In genomic region chr9:124863371-124863831, GRCh38 we compare ENCODE assay signal across 9 cellular contexts. TPM values are rescaled to one million over a fixed set of nuclear protein-coding genes. Genes with fewer than 3 reads are reported as not detected.
DNase-seq lines count a peak whose midpoint lies in the region; ATAC-seq and TF ChIP-seq lines count a peak whose summit lies in the region.
"Had no signal": no experiment of that assay in that cellular context is flagged by ENCODE, and none has a peak within 500 bp of the region (broad histone marks: within the 10 kb centered on the region; RNA-seq: fewer than 3 reads in every experiment).

No MANE protein-coding gene starts in this region.

- peak overlapping the region; percentile 91 for H3K27ac ChIP-seq in lower lobe of right lung

- TF ChIP-seq CTCF in lower lobe of right lung (IDR thresholded peaks at IDR 0.05): no peak

- H3K4me1 Mint-ChIP-seq in stimulated activated naive CD8-positive, alpha-beta T cell treated with anti-CD3 and anti-CD28 coated beads, Interleukin-15, Interleukin-2, amounts not matched to agents 100 ng/mL and 50 ng/mL, for 24 hours (ENCODE audit: low read depth): peaks cover 56% of the 10 kb centered on the region
- peaks cover 41% of the 10 kb centered on the region for H3K4me1 Mint-ChIP-seq in activated T-helper 1 cell treated with anti-CD3 and anti-CD28 coated beads, Interleukin-12 subunit alpha, Interleukin-12 subunit beta, Interleukin-2, Interleukin-4 antibody, amounts not matched to agents 30 ng/mL and 10 ng/mL and 1 ng/mL, durations not matched to agents 14 hours and 24 hours and 36 hours (ENCODE audit: low read depth)

- no peak overlapping the region for H3K27ac Mint-ChIP-seq in stimulated activated naive CD8-positive, alpha-beta T cell treated with anti-CD3 and anti-CD28 coated beads, Interleukin-15, Interleukin-2, amounts not matched to agents 100 ng/mL and 50 ng/mL, for 24 hours
- H3K27ac Mint-ChIP-seq in activated T-helper 1 cell treated with anti-CD3 and anti-CD28 coated beads, Interleukin-12 subunit alpha, Interleukin-12 subunit beta, Interleukin-2, Interleukin-4 antibody, amounts not matched to agents 30 ng/mL and 10 ng/mL and 1 ng/mL, durations not matched to agents 14 hours and 24 hours and 36 hours: peak overlapping the region; percentile 10

- H3K4me1 ChIP-seq in lower lobe of right lung: peaks cover 49% of the 10 kb centered on the region

- intact Hi-C loops in activated T-helper 1 cell treated with anti-CD3 and anti-CD28 coated beads, Interleukin-12 subunit alpha, Interleukin-12 subunit beta, Interleukin-2, Interleukin-4 antibody, amounts not matched to agents 30 ng/mL and 10 ng/mL and 1 ng/mL, durations not matched to agents 14 hours and 24 hours and 36 hours (cut with micrococcal nuclease): loop anchor here (2.0 kb wide), 1 partner anchor 31 kb away; no protein-coding TSS in a partner anchor
- intact Hi-C loops in lower lobe of right lung (cut with DNase I): no loop called here

- no peak for DNase-seq in stimulated activated naive CD8-positive, alpha-beta T cell treated with anti-CD3 and anti-CD28 coated beads, Interleukin-15, Interleukin-2, amounts not matched to agents 100 U/mL and 50 U/mL, for 24 hours
- DNase-seq in activated T-helper 1 cell treated with anti-CD3 and anti-CD28 coated beads, Interleukin-12 subunit alpha, Interleukin-12 subunit beta, Interleukin-2, Interleukin-4 antibody, amounts not matched to agents 30 ng/mL and 10 ng/mL and 1 ng/mL, durations not matched to agents 14 hours and 24 hours and 36 hours (ENCODE audit: low spot score): no peak
- DNase-seq in lower lobe of right lung (no peak), SK-N-DZ (ENCODE audit: low spot score) (no peak), COLO829 (ENCODE audit: low spot score) (no peak)

- H3K27me3 ChIP-seq in lower lobe of right lung (ENCODE audit: low read depth): no peaks in the 10 kb centered on the region

- no peak for ATAC-seq in stimulated activated naive CD8-positive, alpha-beta T cell treated with anti-CD3 and anti-CD28 coated beads, Interleukin-15, Interleukin-2, amounts not matched to agents 100 U/mL and 50 U/mL, for 24 hours
- ATAC-seq in lower lobe of right lung (peak; percentile 25 to 61), GM18909 (IDR thresholded peaks at IDR 0.05; ENCODE audit: poor library complexity, unreplicated experiment) (no peak), GM18517 (IDR thresholded peaks at IDR 0.05; ENCODE audit: unreplicated experiment) (no peak)
- ATAC-seq: SK-N-SH treated with all-trans-retinoic acid at 6 μM for 48 hours had no signal

- H3K4me3 Mint-ChIP-seq in stimulated activated naive CD8-positive, alpha-beta T cell treated with anti-CD3 and anti-CD28 coated beads, Interleukin-15, Interleukin-2, amounts not matched to agents 100 ng/mL and 50 ng/mL, for 24 hours: peak overlapping the region; percentile 43
- peak overlapping the region; percentile 27 for H3K4me3 Mint-ChIP-seq in activated T-helper 1 cell treated with anti-CD3 and anti-CD28 coated beads, Interleukin-12 subunit alpha, Interleukin-12 subunit beta, Interleukin-2, Interleukin-4 antibody, amounts not matched to agents 30 ng/mL and 10 ng/mL and 1 ng/mL, durations not matched to agents 14 hours and 24 hours and 36 hours

- peaks cover 23% of the 10 kb centered on the region for H3K36me3 ChIP-seq in lower lobe of right lung

- H3K9me3 ChIP-seq in lower lobe of right lung: no peaks in the 10 kb centered on the region

- H3K27me3 Mint-ChIP-seq in stimulated activated naive CD8-positive, alpha-beta T cell treated with anti-CD3 and anti-CD28 coated beads, Interleukin-15, Interleukin-2, amounts not matched to agents 100 ng/mL and 50 ng/mL, for 24 hours: no peaks in the 10 kb centered on the region
- no peaks in the 10 kb centered on the region for H3K27me3 Mint-ChIP-seq in activated T-helper 1 cell treated with anti-CD3 and anti-CD28 coated beads, Interleukin-12 subunit alpha, Interleukin-12 subunit beta, Interleukin-2, Interleukin-4 antibody, amounts not matched to agents 30 ng/mL and 10 ng/mL and 1 ng/mL, durations not matched to agents 14 hours and 24 hours and 36 hours (ENCODE audit: insufficient read depth)

- H3K36me3 Mint-ChIP-seq in stimulated activated naive CD8-positive, alpha-beta T cell treated with anti-CD3 and anti-CD28 coated beads, Interleukin-15, Interleukin-2, amounts not matched to agents 100 ng/mL and 50 ng/mL, for 24 hours (ENCODE audit: low read depth): peaks cover 46% of the 10 kb centered on the region
- peaks cover 31% of the 10 kb centered on the region for H3K36me3 Mint-ChIP-seq in activated T-helper 1 cell treated with anti-CD3 and anti-CD28 coated beads, Interleukin-12 subunit alpha, Interleukin-12 subunit beta, Interleukin-2, Interleukin-4 antibody, amounts not matched to agents 30 ng/mL and 10 ng/mL and 1 ng/mL, durations not matched to agents 14 hours and 24 hours and 36 hours (ENCODE audit: low read depth)

- H3K4me3 ChIP-seq in lower lobe of right lung: peak overlapping the region; percentile 89

- H3K9me3 Mint-ChIP-seq in stimulated activated naive CD8-positive, alpha-beta T cell treated with anti-CD3 and anti-CD28 coated beads, Interleukin-15, Interleukin-2, amounts not matched to agents 100 ng/mL and 50 ng/mL, for 24 hours: no peaks in the 10 kb centered on the region
- no peaks in the 10 kb centered on the region for H3K9me3 Mint-ChIP-seq in activated T-helper 1 cell treated with anti-CD3 and anti-CD28 coated beads, Interleukin-12 subunit alpha, Interleukin-12 subunit beta, Interleukin-2, Interleukin-4 antibody, amounts not matched to agents 30 ng/mL and 10 ng/mL and 1 ng/mL, durations not matched to agents 14 hours and 24 hours and 36 hours

RNA-seq across cellular contexts. Expression of gene ARPC5L, which starts 1.5 kb away (rescaled TPM):
- total RNA-seq in activated T-helper 1 cell treated with anti-CD3 and anti-CD28 coated beads, Interleukin-12 subunit alpha, Interleukin-12 subunit beta, Interleukin-2, Interleukin-4 antibody, amounts not matched to agents 30 ng/mL and 10 ng/mL and 1 ng/mL, durations not matched to agents 14 hours and 24 hours and 36 hours: 111 and 115 TPM in 2 replicates
- 33.2 TPM for total RNA-seq in lower lobe of right lung
- 57.3 and 58.4 TPM in 2 replicates for polyA plus RNA-seq in SK-N-DZ (2014; cell fraction: cytosol; rRNA removed)
- polyA plus RNA-seq in SK-N-DZ (2014; cell fraction: nucleus; rRNA removed): 34.6 and 40.1 TPM in 2 replicates

RNA-seq across cellular contexts. Expression of gene RPL35, which starts 1.6 kb away (rescaled TPM):
- 1,681 and 1,750 TPM in 2 replicates for total RNA-seq in activated T-helper 1 cell treated with anti-CD3 and anti-CD28 coated beads, Interleukin-12 subunit alpha, Interleukin-12 subunit beta, Interleukin-2, Interleukin-4 antibody, amounts not matched to agents 30 ng/mL and 10 ng/mL and 1 ng/mL, durations not matched to agents 14 hours and 24 hours and 36 hours
- total RNA-seq in lower lobe of right lung: 812 TPM
- 5,206 and 6,170 TPM in 2 replicates for polyA plus RNA-seq in SK-N-DZ (2014; cell fraction: cytosol; rRNA removed)
- polyA plus RNA-seq in SK-N-DZ (2014; cell fraction: nucleus; rRNA removed): 3,738 and 4,275 TPM in 2 replicates

RNA-seq across cellular contexts. Expression of gene WDR38, which starts 10.1 kb away (rescaled TPM):
- total RNA-seq in activated T-helper 1 cell treated with anti-CD3 and anti-CD28 coated beads, Interleukin-12 subunit alpha, Interleukin-12 subunit beta, Interleukin-2, Interleukin-4 antibody, amounts not matched to agents 30 ng/mL and 10 ng/mL and 1 ng/mL, durations not matched to agents 14 hours and 24 hours and 36 hours: not detected in 2 replicates
- 6.6 TPM for total RNA-seq in lower lobe of right lung
- polyA plus RNA-seq in SK-N-DZ (2014; cell fraction: cytosol; rRNA removed): not detected in 2 replicates
- not detected in 2 replicates for polyA plus RNA-seq in SK-N-DZ (2014; cell fraction: nucleus; rRNA removed)

Comparison
In these comparisons a context has a peak if more than half of its experiments do, and no peak if none do; other contexts are left out.
1. ATAC-seq: peak in lower lobe of right lung (2 of 2); none in stimulated activated naive CD8-positive, alpha-beta T cell treated with anti-CD3 and anti-CD28 coated beads, Interleukin-15, Interleukin-2, amounts not matched to agents 100 U/mL and 50 U/mL, for 24 hours (single experiment), GM18909 (single experiment) and GM18517 (single experiment).